Comparison of ENCODE assay signal across 1 cellular context in genomic region chr11:28757725-28758515, GRCh38.
TF ChIP-seq lines count a peak whose summit lies in the region.

No MANE protein-coding gene starts in this region.

TF ChIP-seq in SK-N-SH, 30 proteins besides CTCF, POLR2A, EP300 and RAD21:
- TF ChIP-seq PBX3 (IDR thresholded peaks at IDR 0.05) (peak; percentile 80), ELF1 (IDR thresholded peaks at IDR 0.05) (no peak), FOXM1 (IDR thresholded peaks at IDR 0.05; ENCODE audit: low read depth) (peak; percentile 26; the same call in 1 of the 2 replicates), USF2 (IDR thresholded peaks at IDR 0.05; ENCODE audit: borderline replicate concordance, low read depth, low read length) (no peak), FOXJ3 (CRISPR knock-in tag; IDR thresholded peaks at IDR 0.05) (no peak), ZBTB33 (IDR thresholded peaks at IDR 0.05; ENCODE audit: borderline replicate concordance, low read depth) (no peak), NFIC (IDR thresholded peaks at IDR 0.05; ENCODE audit: borderline replicate concordance) (peak; percentile 86), MXI1 (IDR thresholded peaks at IDR 0.05; ENCODE audit: low read depth, low read length) (no peak), RCOR1 (IDR thresholded peaks at IDR 0.05; ENCODE audit: low read length) (no peak), MEF2A (IDR thresholded peaks at IDR 0.05; ENCODE audit: borderline replicate concordance, low read depth) (no peak), GATA2 (CRISPR knock-in tag; IDR thresholded peaks at IDR 0.05) (no peak), YY1 (IDR thresholded peaks at IDR 0.05; ENCODE audit: low read depth) (no peak), RFX5 (IDR thresholded peaks at IDR 0.05; ENCODE audit: low read length) (no peak), FOSL2 (IDR thresholded peaks at IDR 0.05; ENCODE audit: borderline replicate concordance, low read depth) (peak; percentile 52; the same call in 1 of the 2 replicates), POLR2AphosphoS5 (IDR thresholded peaks at IDR 0.05; ENCODE audit: low read depth, low read length) (no peak), EZH2phosphoT487 (IDR thresholded peaks at IDR 0.05; ENCODE audit: borderline replicate concordance, low read depth) (no peak), JUND (IDR thresholded peaks at IDR 0.05) (peak; percentile 77), NRF1 (IDR thresholded peaks at IDR 0.05; ENCODE audit: low read depth, low read length) (no peak), TEAD4 (IDR thresholded peaks at IDR 0.05; ENCODE audit: borderline replicate concordance, insufficient read depth) (peak; percentile 77; the same call in 1 of the 2 replicates), REST (IDR thresholded peaks at IDR 0.05; ENCODE audit: low read depth, low read length) (no peak), USF1 (IDR thresholded peaks at IDR 0.05; ENCODE audit: borderline replicate concordance, low read depth) (no peak), MAX (IDR thresholded peaks at IDR 0.05; ENCODE audit: low read depth) (no peak), IRF3 (IDR thresholded peaks at IDR 0.05; ENCODE audit: low read depth, low read length) (no peak), TAF1 (IDR thresholded peaks at IDR 0.05; ENCODE audit: borderline replicate concordance, low read depth, low read length) (no peak), SIN3A (IDR thresholded peaks at IDR 0.05; ENCODE audit: borderline replicate concordance, low read depth, low read length) (no peak), CHD2 (IDR thresholded peaks at IDR 0.05; ENCODE audit: low read length, partially characterized antibody) (no peak), RXRA (IDR thresholded peaks at IDR 0.05; ENCODE audit: borderline replicate concordance, low read depth) (peak; percentile 85), TCF12 (IDR thresholded peaks at IDR 0.05) (peak; percentile 86)
TF ChIP-seq in SK-N-SH: peak in this region for 8.
